ENCODE assay signal across 8 cellular contexts in genomic region chr10:15859865-15860691, GRCh38.
DNase-seq lines count a peak whose midpoint lies in the region; ATAC-seq and TF ChIP-seq lines count a peak whose summit lies in the region.

MINDY3 (minus strand) TSS chr10:15860507; CDS start chr10:15860299, 208 bp downstream.

- peaks cover 30% of the 10 kb centered on the region for H3K27me3 Mint-ChIP-seq in nephron progenitor cell (ENCODE audit: low read depth, poor library complexity)
- H3K27me3 Mint-ChIP-seq in stimulated activated naive CD8-positive, alpha-beta T cell treated with anti-CD3 and anti-CD28 coated beads, Interleukin-15, Interleukin-2, amounts not matched to agents 100 ng/mL and 50 ng/mL, for 24 hours, result peaks cover 22% of the 10 kb centered on the region

- H3K36me3 Mint-ChIP-seq in nephron progenitor cell (ENCODE audit: low read depth), result peaks cover 10% of the 10 kb centered on the region
- peaks cover 11% of the 10 kb centered on the region for H3K36me3 Mint-ChIP-seq in stimulated activated naive CD8-positive, alpha-beta T cell treated with anti-CD3 and anti-CD28 coated beads, Interleukin-15, Interleukin-2, amounts not matched to agents 100 ng/mL and 50 ng/mL, for 24 hours (ENCODE audit: low read depth)

- peak within 1 kb of the TSS; percentile 96 for H3K4me3 Mint-ChIP-seq in nephron progenitor cell
- H3K4me3 Mint-ChIP-seq in stimulated activated naive CD8-positive, alpha-beta T cell treated with anti-CD3 and anti-CD28 coated beads, Interleukin-15, Interleukin-2, amounts not matched to agents 100 ng/mL and 50 ng/mL, for 24 hours, result peak within 1 kb of the TSS; percentile 99

- H3K4me1 ChIP-seq in DOHH2 (ENCODE audit: control insufficient read depth, low read length), result peaks cover 25% of the 10 kb centered on the region
- peaks cover 22% of the 10 kb centered on the region for H3K4me1 ChIP-seq in KMS-11 (ENCODE audit: low read depth, poor library complexity, severe bottlenecking)

- DNase-seq in activated T-helper 9 cell treated with anti-CD3 and anti-CD28 coated beads, Interleukin-2, amount 50 U/mL, for 16 hours (ENCODE audit: low read depth), result peak; percentile 71
- DNase-seq in fibroblast of the conjunctiva (ENCODE audit: low read depth), result peak; percentile 75
- peak; percentile 61 for DNase-seq in nephron progenitor cell

- H2AFZ ChIP-seq in KMS-11 (ENCODE audit: low read depth), result peak within 1 kb of the TSS; percentile 96

- H3K36me3 ChIP-seq in DOHH2 (ENCODE audit: control insufficient read depth, low read length) (peaks cover 9% of the 10 kb centered on the region), KMS-11 (ENCODE audit: insufficient read depth) (no peaks in the 10 kb centered on the region)

- TF ChIP-seq CTCF in DOHH2 (IDR thresholded peaks at IDR 0.05; ENCODE audit: low read depth, low read length, poor library complexity, severe bottlenecking) (no peak), KMS-11 (conservative IDR thresholded peaks at IDR 0.05; ENCODE audit: low read depth, low read length) (no peak), nephron progenitor cell (IDR thresholded peaks at IDR 0.05) (no peak)

- H4K20me1 ChIP-seq in DOHH2 (ENCODE audit: control insufficient read depth, insufficient read depth, low read depth, low read length), result peaks cover 3% of the 10 kb centered on the region; the same call in 1 of the 2 replicates
- H4K20me1 ChIP-seq in KMS-11 (ENCODE audit: insufficient read depth), result no peaks in the 10 kb centered on the region

- H3K4me3 ChIP-seq in DOHH2 (ENCODE audit: low read length) (peak within 1 kb of the TSS; percentile 79), KMS-11 (IDR thresholded peaks at IDR 0.05; ENCODE audit: insufficient read depth, low read depth, low read length) (peak within 1 kb of the TSS; percentile 72)

- H3K9me3 ChIP-seq in DOHH2 (ENCODE audit: control insufficient read depth, insufficient read depth, low read length), result no peaks in the 10 kb centered on the region

- H3K9ac ChIP-seq in KMS-11, result peak within 1 kb of the TSS; percentile 51; the same call in 1 of the 2 replicates

- peaks cover 46% of the 10 kb centered on the region for H3K4me1 Mint-ChIP-seq in nephron progenitor cell
- peaks cover 35% of the 10 kb centered on the region for H3K4me1 Mint-ChIP-seq in stimulated activated naive CD8-positive, alpha-beta T cell treated with anti-CD3 and anti-CD28 coated beads, Interleukin-15, Interleukin-2, amounts not matched to agents 100 ng/mL and 50 ng/mL, for 24 hours (ENCODE audit: low read depth)

- H3F3A ChIP-seq in DOHH2 (ENCODE audit: control insufficient read depth, insufficient read depth), result peaks cover 3% of the 10 kb centered on the region; the same call in 1 of the 2 replicates

- H3K4me2 ChIP-seq in DOHH2 (ENCODE audit: low read length) (peak within 1 kb of the TSS; percentile 92), KMS-11 (peak within 1 kb of the TSS; percentile 89)

- H3K79me2 ChIP-seq in DOHH2 (ENCODE audit: control insufficient read depth, low read length) (peaks cover 56% of the 10 kb centered on the region), KMS-11 (ENCODE audit: insufficient read depth, low read depth) (peaks cover 34% of the 10 kb centered on the region)

- H3K27me3 ChIP-seq in DOHH2 (ENCODE audit: control insufficient read depth, low read length) (no peaks in the 10 kb centered on the region), KMS-11 (ENCODE audit: insufficient read depth, low read depth) (no peaks in the 10 kb centered on the region)

- peaks cover 20% of the 10 kb centered on the region for H3K9me3 Mint-ChIP-seq in nephron progenitor cell
- H3K9me3 Mint-ChIP-seq in stimulated activated naive CD8-positive, alpha-beta T cell treated with anti-CD3 and anti-CD28 coated beads, Interleukin-15, Interleukin-2, amounts not matched to agents 100 ng/mL and 50 ng/mL, for 24 hours, result peaks cover 5% of the 10 kb centered on the region

- peak within 1 kb of the TSS; percentile 98 for H3K27ac Mint-ChIP-seq in nephron progenitor cell
- peak within 1 kb of the TSS; percentile 92 for H3K27ac Mint-ChIP-seq in stimulated activated naive CD8-positive, alpha-beta T cell treated with anti-CD3 and anti-CD28 coated beads, Interleukin-15, Interleukin-2, amounts not matched to agents 100 ng/mL and 50 ng/mL, for 24 hours

- H3K9me2 ChIP-seq in DOHH2 (replicated peaks; ENCODE audit: control insufficient read depth, low read length), result no peaks in the 10 kb centered on the region

- peak; percentile 74 for TF ChIP-seq POLR2A in Raji (IDR thresholded peaks at IDR 0.05; ENCODE audit: insufficient read depth, low read depth, low read length)

- H3K27ac ChIP-seq in DOHH2 (ENCODE audit: low read depth, low read length) (peak within 1 kb of the TSS; percentile 65), KMS-11 (peak within 1 kb of the TSS; percentile 60)

- peak; percentile 90 for ATAC-seq in GM21737 (IDR thresholded peaks at IDR 0.05; ENCODE audit: unreplicated experiment)

Comparison
In these comparisons a context has a peak if more than half of its experiments do, and no peak if none do; other contexts are left out.
1. Peak in every context shown above with its lines: DNase-seq, ATAC-seq, H3K4me3 ChIP-seq and H3K27ac ChIP-seq.